8 cellular contexts compared by ENCODE assay signal in the genomic region with DNA sequence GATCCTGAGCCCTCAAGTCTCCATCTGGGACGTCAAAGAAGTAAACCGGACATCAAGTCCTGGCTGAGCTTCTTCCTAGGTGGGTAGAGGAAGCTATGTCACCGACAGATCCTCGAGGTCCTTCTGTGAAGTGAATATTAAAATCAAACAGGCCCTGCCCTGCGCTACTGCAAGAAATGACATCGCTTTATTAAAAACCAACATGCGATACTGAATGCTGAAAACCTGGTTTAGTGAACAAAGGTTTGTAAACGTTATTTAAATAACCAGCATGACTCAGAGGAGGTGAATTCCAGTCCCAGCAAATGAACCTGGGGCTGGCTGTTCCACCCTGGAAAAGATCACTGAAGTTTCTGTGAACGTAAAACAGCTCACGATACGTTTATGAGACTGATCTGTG. TPM values are rescaled to one million over a fixed set of nuclear protein-coding genes. Genes with fewer than 3 reads are reported as not detected.
DNase-seq lines count a peak whose midpoint lies in the region; ATAC-seq and FAIRE-seq lines count a peak whose summit lies in the region.

No MANE protein-coding gene starts in this region.

- peak overlapping the region; percentile 94 for H3K4me3 Mint-ChIP-seq in activated T-helper 1 cell treated with anti-CD3 and anti-CD28 coated beads, Interleukin-12 subunit alpha, Interleukin-12 subunit beta, Interleukin-2, Interleukin-4 antibody, amounts not matched to agents 30 ng/mL and 10 ng/mL and 1 ng/mL, durations not matched to agents 14 hours and 24 hours and 36 hours

- H3K4me3 ChIP-seq in iPS-11a (ENCODE audit: low read depth, low read length) (peak overlapping the region; percentile 72), small intestine (ENCODE audit: low read depth in 1 of 2, low read length in 2 of 2) (peak overlapping the region; percentile 75 to 97)

- no peaks in the 10 kb centered on the region for H3K9me3 Mint-ChIP-seq in activated T-helper 1 cell treated with anti-CD3 and anti-CD28 coated beads, Interleukin-12 subunit alpha, Interleukin-12 subunit beta, Interleukin-2, Interleukin-4 antibody, amounts not matched to agents 30 ng/mL and 10 ng/mL and 1 ng/mL, durations not matched to agents 14 hours and 24 hours and 36 hours

- H3K27ac Mint-ChIP-seq in activated T-helper 1 cell treated with anti-CD3 and anti-CD28 coated beads, Interleukin-12 subunit alpha, Interleukin-12 subunit beta, Interleukin-2, Interleukin-4 antibody, amounts not matched to agents 30 ng/mL and 10 ng/mL and 1 ng/mL, durations not matched to agents 14 hours and 24 hours and 36 hours: peak overlapping the region; percentile 93

- H3K27ac ChIP-seq in small intestine (ENCODE audit: low read depth in 1 of 2, low read length in 1 of 2): peak overlapping the region; percentile 65 to 83

- H3K9me3 ChIP-seq in small intestine (ENCODE audit: control insufficient read depth, low read depth): no peaks in the 10 kb centered on the region

- peaks cover 26% of the 10 kb centered on the region for H3K36me3 Mint-ChIP-seq in activated T-helper 1 cell treated with anti-CD3 and anti-CD28 coated beads, Interleukin-12 subunit alpha, Interleukin-12 subunit beta, Interleukin-2, Interleukin-4 antibody, amounts not matched to agents 30 ng/mL and 10 ng/mL and 1 ng/mL, durations not matched to agents 14 hours and 24 hours and 36 hours (ENCODE audit: low read depth)

- intact Hi-C loops in activated T-helper 1 cell treated with anti-CD3 and anti-CD28 coated beads, Interleukin-12 subunit alpha, Interleukin-12 subunit beta, Interleukin-2, Interleukin-4 antibody, amounts not matched to agents 30 ng/mL and 10 ng/mL and 1 ng/mL, durations not matched to agents 14 hours and 24 hours and 36 hours (cut with micrococcal nuclease): no loop called here

- FAIRE-seq in small intestine (lab: Jason Lieb, UNC): no peak

- no peaks in the 10 kb centered on the region for H3K27me3 Mint-ChIP-seq in activated T-helper 1 cell treated with anti-CD3 and anti-CD28 coated beads, Interleukin-12 subunit alpha, Interleukin-12 subunit beta, Interleukin-2, Interleukin-4 antibody, amounts not matched to agents 30 ng/mL and 10 ng/mL and 1 ng/mL, durations not matched to agents 14 hours and 24 hours and 36 hours (ENCODE audit: insufficient read depth)

- H3K4me1 ChIP-seq in small intestine (ENCODE audit: control insufficient read depth in 2 of 2, insufficient read depth in 1 of 2, low read depth in 1 of 2, low read length in 1 of 2): peaks cover 4 to 21% of the 10 kb centered on the region in 2 donors

- H3K36me3 ChIP-seq in small intestine (ENCODE audit: control insufficient read depth in 2 of 2, insufficient read depth in 2 of 2, low read length in 2 of 2): peaks cover 4 to 10% of the 10 kb centered on the region in 2 donors

- H3K27me3 ChIP-seq in small intestine (ENCODE audit: control insufficient read depth in 2 of 2, insufficient read depth in 2 of 2, low read length in 2 of 2): no peaks in the 10 kb centered on the region

- H3K4me1 Mint-ChIP-seq in activated T-helper 1 cell treated with anti-CD3 and anti-CD28 coated beads, Interleukin-12 subunit alpha, Interleukin-12 subunit beta, Interleukin-2, Interleukin-4 antibody, amounts not matched to agents 30 ng/mL and 10 ng/mL and 1 ng/mL, durations not matched to agents 14 hours and 24 hours and 36 hours (ENCODE audit: low read depth): peaks cover 51% of the 10 kb centered on the region

- in situ Hi-C loops in Caki2 (cut with HindIII; ENCODE audit: low pct_unique_long_range_greater_than_20kb, low sequenced_read_pairs): no loop called here

- ATAC-seq in HG03378 (IDR thresholded peaks at IDR 0.05; ENCODE audit: unreplicated experiment) (peak; percentile 3), HG02763 (IDR thresholded peaks at IDR 0.05; ENCODE audit: unreplicated experiment) (no peak), GM18870 (IDR thresholded peaks at IDR 0.05; ENCODE audit: unreplicated experiment) (no peak)

- 0 to 2% (median 1%) methylated on average over 11 of the region's 11 CpGs for WGBS in small intestine, 3 donors

- DNase-seq in Caki2 (ENCODE audit: low read depth): peak; percentile 50
- no peak for DNase-seq in activated T-helper 1 cell treated with anti-CD3 and anti-CD28 coated beads, Interleukin-12 subunit alpha, Interleukin-12 subunit beta, Interleukin-2, Interleukin-4 antibody, amounts not matched to agents 30 ng/mL and 10 ng/mL and 1 ng/mL, durations not matched to agents 14 hours and 24 hours and 36 hours (ENCODE audit: low spot score)
- peak; percentile 65 for DNase-seq in small intestine
- no peak for DNase-seq in T1000 (lab: John Stamatoyannopoulos, UW)

RNA-seq across cellular contexts. Expression of a gene that starts 0.7 kb away (rescaled TPM):
- 258 and 298 TPM in 2 replicates for total RNA-seq in Caki2 (2014; rRNA removed; shearing (Covaris generic); ENCODE audit: low replicate concordance)
- total RNA-seq in activated T-helper 1 cell treated with anti-CD3 and anti-CD28 coated beads, Interleukin-12 subunit alpha, Interleukin-12 subunit beta, Interleukin-2, Interleukin-4 antibody, amounts not matched to agents 30 ng/mL and 10 ng/mL and 1 ng/mL, durations not matched to agents 14 hours and 24 hours and 36 hours: 103 and 105 TPM in 2 replicates
- 100 to 1,000 TPM; 104 to 206 (median 141) TPM for polyA plus RNA-seq in small intestine

RNA-seq across cellular contexts. Expression of a gene that starts 52.9 kb away (rescaled TPM):
- not detected in 2 replicates for total RNA-seq in Caki2 (2014; rRNA removed; shearing (Covaris generic); ENCODE audit: low replicate concordance)
- total RNA-seq in activated T-helper 1 cell treated with anti-CD3 and anti-CD28 coated beads, Interleukin-12 subunit alpha, Interleukin-12 subunit beta, Interleukin-2, Interleukin-4 antibody, amounts not matched to agents 30 ng/mL and 10 ng/mL and 1 ng/mL, durations not matched to agents 14 hours and 24 hours and 36 hours: not detected in 2 replicates
- not detected for polyA plus RNA-seq in small intestine

RNA-seq across cellular contexts. Expression of a gene that starts 53.7 kb away (rescaled TPM):
- not detected in 2 replicates for total RNA-seq in Caki2 (2014; rRNA removed; shearing (Covaris generic); ENCODE audit: low replicate concordance)
- not detected in 2 replicates for total RNA-seq in activated T-helper 1 cell treated with anti-CD3 and anti-CD28 coated beads, Interleukin-12 subunit alpha, Interleukin-12 subunit beta, Interleukin-2, Interleukin-4 antibody, amounts not matched to agents 30 ng/mL and 10 ng/mL and 1 ng/mL, durations not matched to agents 14 hours and 24 hours and 36 hours
- not detected for polyA plus RNA-seq in small intestine

Comparison
In these comparisons a context has a peak if more than half of its experiments do, and no peak if none do; other contexts are left out.
1. DNase-seq: peak in Caki2 (single experiment) and small intestine (single experiment); none in activated T-helper 1 cell treated with anti-CD3 and anti-CD28 coated beads, Interleukin-12 subunit alpha, Interleukin-12 subunit beta, Interleukin-2, Interleukin-4 antibody, amounts not matched to agents 30 ng/mL and 10 ng/mL and 1 ng/mL, durations not matched to agents 14 hours and 24 hours and 36 hours (single experiment) and T1000 (single experiment).